Comparison of ENCODE assay signal across 9 cellular contexts in the genomic region with DNA sequence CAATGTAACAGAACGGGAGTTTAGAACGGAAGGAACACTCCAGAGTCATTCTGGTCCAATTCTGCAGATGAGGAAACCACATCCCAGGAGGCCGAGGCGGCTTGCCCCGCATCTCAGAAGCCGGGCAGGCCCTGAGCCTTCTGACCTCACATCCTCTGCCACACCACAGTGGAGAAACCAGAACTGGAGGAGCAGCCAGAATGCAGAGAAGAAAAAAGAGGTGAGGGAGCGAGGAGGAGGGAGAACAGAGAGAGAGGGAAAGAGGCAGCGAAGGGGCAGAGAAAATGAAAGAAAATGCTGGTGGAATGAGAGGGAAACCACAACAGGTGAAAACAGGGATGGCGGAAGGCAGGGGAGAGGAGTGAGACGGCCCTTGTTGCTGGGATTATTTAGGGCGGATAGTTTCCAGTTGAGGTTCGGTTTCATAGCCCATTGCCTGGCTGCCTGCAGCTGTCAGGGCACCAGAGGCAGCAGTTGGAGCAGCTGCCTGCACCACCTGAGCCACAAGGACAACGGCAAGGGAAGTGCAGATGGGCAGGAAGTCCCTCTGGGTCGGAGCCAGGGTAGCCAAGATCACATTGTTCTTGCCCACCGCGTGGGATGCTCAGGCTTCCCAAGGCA. TPM values are rescaled to one million over a fixed set of nuclear protein-coding genes. Genes with fewer than 3 reads are reported as not detected.
DNase-seq lines count a peak whose midpoint lies in the region; ATAC-seq and TF ChIP-seq lines count a peak whose summit lies in the region.
"Had no signal": no experiment of that assay in that cellular context is flagged by ENCODE, and none has a peak within 500 bp of the region (broad histone marks: within the 10 kb centered on the region; RNA-seq: fewer than 3 reads in every experiment).

Gene HMHB1, plus strand, starts transcription at position 77 of the 621 bp plus-strand sequence.

- peaks cover 18 to 19% of the 10 kb centered on the region in 2 donors for H3K4me1 Mint-ChIP-seq in natural killer cell treated with Interleukin-12 subunit alpha and Interleukin-12 subunit beta and Interleukin-15 and Interleukin-18, amount 100 ng/mL, for 72 hours (ENCODE audit: low read depth in 2 of 2)
- H3K4me1 Mint-ChIP-seq in HFFc6 (ENCODE audit: low read depth) = no peaks in the 10 kb centered on the region; the same call in 1 of the 2 replicates

- no peaks in the 10 kb centered on the region for H3K9me3 Mint-ChIP-seq in natural killer cell treated with Interleukin-12 subunit alpha and Interleukin-12 subunit beta and Interleukin-15 and Interleukin-18, amount 100 ng/mL, for 72 hours
- H3K9me3 Mint-ChIP-seq in HFFc6 = no peaks in the 10 kb centered on the region

- CTCF ChIA-PET in HEK293 (lab: Yijun Ruan, JAX) = no interaction called here

- POLR2A ChIA-PET in HEK293 (lab: Yijun Ruan, JAX) = no interaction called here

- peak within 1 kb of the TSS; percentile 60 to 81 for H3K27ac Mint-ChIP-seq in natural killer cell treated with Interleukin-12 subunit alpha and Interleukin-12 subunit beta and Interleukin-15 and Interleukin-18, amount 100 ng/mL, for 72 hours
- no peak within 1 kb of the TSS for H3K27ac Mint-ChIP-seq in HFFc6

- TF ChIP-seq CTCF in HEK293 (tag by site-specific recombination; IDR thresholded peaks at IDR 0.05) (no peak), OCI-LY1 (IDR thresholded peaks at IDR 0.05; ENCODE audit: low read length) (no peak), HFFc6 (IDR thresholded peaks at IDR 0.05) (no peak)

- H3K27ac ChIP-seq in HEK293 (ENCODE audit: extremely low read depth, low read depth, low read length) = no peak within 1 kb of the TSS
- peak within 1 kb of the TSS; percentile 77 for H3K27ac ChIP-seq in OCI-LY1 (ENCODE audit: low read depth, low read length, poor library complexity, severe bottlenecking)
- H3K27ac ChIP-seq: psoas muscle had no signal

- peak; percentile 81 to 85 for ATAC-seq in natural killer cell treated with Interleukin-12 subunit alpha and Interleukin-12 subunit beta and Interleukin-15 and Interleukin-18, amount 100 ng/mL, for 72 hours
- ATAC-seq: psoas muscle had no signal

- H3F3A ChIP-seq in OCI-LY1 (ENCODE audit: insufficient read depth, low read length) = no peaks in the 10 kb centered on the region

- peaks cover 3% of the 10 kb centered on the region for H3K36me3 Mint-ChIP-seq in natural killer cell treated with Interleukin-12 subunit alpha and Interleukin-12 subunit beta and Interleukin-15 and Interleukin-18, amount 100 ng/mL, for 72 hours
- H3K36me3 Mint-ChIP-seq in HFFc6 (ENCODE audit: low read depth) = no peaks in the 10 kb centered on the region; the same call in 1 of the 2 replicates

- peaks cover 0 to 8% of the 10 kb centered on the region in 2 donors for H3K27me3 Mint-ChIP-seq in natural killer cell treated with Interleukin-12 subunit alpha and Interleukin-12 subunit beta and Interleukin-15 and Interleukin-18, amount 100 ng/mL, for 72 hours
- H3K27me3 Mint-ChIP-seq in HFFc6 (ENCODE audit: insufficient read depth) = no peaks in the 10 kb centered on the region

- DNase-seq in NCI-H748 (lab: John Stamatoyannopoulos, UW; ENCODE audit: unreplicated experiment) (peak; percentile 4), NCI-H748 treated with DMSO at 0.1 percent for 48 hours (lab: John Stamatoyannopoulos, UW) (no peak), NCI-H2029 (lab: John Stamatoyannopoulos, UW) (no peak), HFFc6 (no peak), T1000 (lab: John Stamatoyannopoulos, UW) (no peak)
- DNase-seq in natural killer cell treated with Interleukin-12 subunit alpha and Interleukin-12 subunit beta and Interleukin-15 and Interleukin-18, amount 100 ng/mL, for 72 hours (ENCODE audit: low spot score) = peak; percentile 70

- peak within 1 kb of the TSS; percentile 71 for H3K9ac ChIP-seq in OCI-LY1 (ENCODE audit: low read length)

- no peaks in the 10 kb centered on the region for H3K79me2 ChIP-seq in OCI-LY1 (ENCODE audit: insufficient read depth, low read length)

- no peaks in the 10 kb centered on the region for H3K4me1 ChIP-seq in HEK293 (ENCODE audit: control insufficient read depth, insufficient read depth, low read length)
- H3K4me1 ChIP-seq in OCI-LY1 (ENCODE audit: insufficient read depth, low read length, severe bottlenecking) = peaks cover 36% of the 10 kb centered on the region
- H3K4me1 ChIP-seq: psoas muscle had no signal

- H3K9me2 ChIP-seq in OCI-LY1 (ENCODE audit: low read depth, low read length) = no peaks in the 10 kb centered on the region

- peak within 1 kb of the TSS; percentile 77 for H3K4me2 ChIP-seq in OCI-LY1 (ENCODE audit: low read length)

- H3K4me3 Mint-ChIP-seq in natural killer cell treated with Interleukin-12 subunit alpha and Interleukin-12 subunit beta and Interleukin-15 and Interleukin-18, amount 100 ng/mL, for 72 hours = peak within 1 kb of the TSS; percentile 83
- no peak within 1 kb of the TSS for H3K4me3 Mint-ChIP-seq in HFFc6

- H2AFZ ChIP-seq in OCI-LY1 (ENCODE audit: low read length) = peak within 1 kb of the TSS; percentile 66

- H3K36me3 ChIP-seq in HEK293 (ENCODE audit: control insufficient read depth in 2 of 2, insufficient read depth in 1 of 2, low read length in 2 of 2) = no peaks in the 10 kb centered on the region
- peaks cover 11% of the 10 kb centered on the region; the same call in 1 of the 2 replicates for H3K36me3 ChIP-seq in OCI-LY1 (ENCODE audit: insufficient read depth, low read length)

- H3K27me3 ChIP-seq in OCI-LY1 (ENCODE audit: insufficient read depth, low read length) = no peaks in the 10 kb centered on the region

- H3K4me3 ChIP-seq in HEK293 (ENCODE audit: low read depth, low read length) = no peak within 1 kb of the TSS
- peak within 1 kb of the TSS; percentile 66 for H3K4me3 ChIP-seq in OCI-LY1 (ENCODE audit: low read depth, low read length, poor library complexity, severe bottlenecking)
- H3K4me3 ChIP-seq: psoas muscle had no signal

- H4K20me1 ChIP-seq in OCI-LY1 (ENCODE audit: insufficient read depth, low read length) = no peaks in the 10 kb centered on the region

- H3K9me3 ChIP-seq in HEK293 (ENCODE audit: control insufficient read depth, insufficient read depth, low read depth, low read length) (no peaks in the 10 kb centered on the region), OCI-LY1 (ENCODE audit: low read length) (no peaks in the 10 kb centered on the region)
- H3K9me3 ChIP-seq: psoas muscle had no signal

TF ChIP-seq in HEK293, 187 proteins besides CTCF, POLR2A, EP300 and RAD21:
- TF ChIP-seq ZNF596 (tag by site-specific recombination; IDR thresholded peaks at IDR 0.05) (0 out of 2 replicates have a peak, but pooled peaks have one; percentile 51), PRDM1 (tag by site-specific recombination; IDR thresholded peaks at IDR 0.05) (0 out of 2 replicates have a peak, but pooled peaks have one; percentile 16), ZNF175 (tag by site-specific recombination; IDR thresholded peaks at IDR 0.05) (no peak)

RNA-seq across cellular contexts. Expression of gene HMHB1, which starts in this region (rescaled TPM):
- total RNA-seq in natural killer cell treated with Interleukin-12 subunit alpha and Interleukin-12 subunit beta and Interleukin-15 and Interleukin-18, amount 100 ng/mL, for 72 hours = 1 to 10 TPM in 1 of 2 donors, not detected in 1; 1.5 TPM
- not detected for total RNA-seq in HFFc6 (2021; fragmentation: NEBNext Ultra II Directional; extraction: Animal tissue kit (Norgen Biotek cat#: 25700))
- total RNA-seq: psoas muscle had no signal

Comparison
In these comparisons a context has a peak if more than half of its experiments do, and no peak if none do; other contexts are left out.
1. DNase-seq: peak in NCI-H748 (single experiment) and natural killer cell treated with Interleukin-12 subunit alpha and Interleukin-12 subunit beta and Interleukin-15 and Interleukin-18, amount 100 ng/mL, for 72 hours (single experiment); none in NCI-H748 treated with DMSO at 0.1 percent for 48 hours (single experiment), NCI-H2029 (single experiment), HFFc6 (single experiment) and T1000 (single experiment).